In genomic region chr16:84791088-84791487, GRCh38 we compare ENCODE assay signal across 16 cellular contexts. TPM values are rescaled to one million over a fixed set of nuclear protein-coding genes. Genes with fewer than 3 reads are reported as not detected.
"Had no signal": no experiment of that assay in that cellular context is flagged by ENCODE, and none has a peak within 500 bp of the region (broad histone marks: within the 10 kb centered on the region; RNA-seq: fewer than 3 reads in every experiment).

No MANE protein-coding gene starts in this region.

- H3K36me3 Mint-ChIP-seq: activated naive CD4-positive, alpha-beta T cell treated with anti-CD3 and anti-CD28 coated beads, Interleukin-2, amount 10 ng/mL, durations not matched to agents 7 days and 5 days had no signal

- DNase-seq: activated B cell treated with CpG ODN at 0.5 μM for 24 hours; activated CD4-positive, alpha-beta T cell treated with anti-CD3 and anti-CD28 coated beads, Interleukin-2, amount 10 ng/mL, durations not matched to agents 7 days and 5 days; activated CD8-positive, alpha-beta memory T cell treated with anti-CD3 and anti-CD28 coated beads for 24 hours; activated naive CD4-positive, alpha-beta T cell treated with anti-CD3 and anti-CD28 coated beads, Interleukin-2, amount 10 ng/mL, durations not matched to agents 7 days and 5 days; central memory CD4-positive, alpha-beta T cell; effector CD4-positive, alpha-beta T cell; hypothalamus; left cardiac atrium; mammary epithelial cell; pancreas; substantia nigra; T-helper 2 cell had no signal

- H3K4me3 Mint-ChIP-seq: activated B cell treated with CpG ODN at 0.5 μM for 24 hours; activated CD4-positive, alpha-beta T cell treated with anti-CD3 and anti-CD28 coated beads, Interleukin-2, amount 10 ng/mL, durations not matched to agents 7 days and 5 days; activated naive CD4-positive, alpha-beta T cell treated with anti-CD3 and anti-CD28 coated beads, Interleukin-2, amount 10 ng/mL, durations not matched to agents 7 days and 5 days; stimulated activated memory B cell treated with anti-CD40 and anti-IgM and Interleukin-4, amounts not matched to agents 10 μg/mL and 1 μg/mL and 100 μg/mL, for 72 hours; type B pancreatic cell had no signal

- H3K9me3 ChIP-seq: pancreas had no signal

- H3K4me1 Mint-ChIP-seq: activated B cell treated with CpG ODN at 0.5 μM for 24 hours; activated CD4-positive, alpha-beta T cell treated with anti-CD3 and anti-CD28 coated beads, Interleukin-2, amount 10 ng/mL, durations not matched to agents 7 days and 5 days; activated naive CD4-positive, alpha-beta T cell treated with anti-CD3 and anti-CD28 coated beads, Interleukin-2, amount 10 ng/mL, durations not matched to agents 7 days and 5 days; stimulated activated memory B cell treated with anti-CD40 and anti-IgM and Interleukin-4, amounts not matched to agents 10 μg/mL and 1 μg/mL and 100 μg/mL, for 72 hours had no signal

- H3K36me3 ChIP-seq: pancreas had no signal

- H3K4me3 ChIP-seq: coronary artery, pancreas had no signal

- H3K27me3 ChIP-seq: pancreas had no signal

- FAIRE-seq: pancreas, TTC549 had no signal

- ATAC-seq: left cardiac atrium; pancreas; stimulated activated memory B cell treated with anti-CD40 and anti-IgM and Interleukin-4, amounts not matched to agents 10 μg/mL and 1 μg/mL and 100 μg/mL, for 72 hours had no signal

- H3K9me3 Mint-ChIP-seq: activated B cell treated with CpG ODN at 0.5 μM for 24 hours; activated CD4-positive, alpha-beta T cell treated with anti-CD3 and anti-CD28 coated beads, Interleukin-2, amount 10 ng/mL, durations not matched to agents 7 days and 5 days; activated naive CD4-positive, alpha-beta T cell treated with anti-CD3 and anti-CD28 coated beads, Interleukin-2, amount 10 ng/mL, durations not matched to agents 7 days and 5 days; stimulated activated memory B cell treated with anti-CD40 and anti-IgM and Interleukin-4, amounts not matched to agents 10 μg/mL and 1 μg/mL and 100 μg/mL, for 72 hours; type B pancreatic cell had no signal

- H3K27me3 Mint-ChIP-seq: activated B cell treated with CpG ODN at 0.5 μM for 24 hours; activated CD4-positive, alpha-beta T cell treated with anti-CD3 and anti-CD28 coated beads, Interleukin-2, amount 10 ng/mL, durations not matched to agents 7 days and 5 days; activated naive CD4-positive, alpha-beta T cell treated with anti-CD3 and anti-CD28 coated beads, Interleukin-2, amount 10 ng/mL, durations not matched to agents 7 days and 5 days; stimulated activated memory B cell treated with anti-CD40 and anti-IgM and Interleukin-4, amounts not matched to agents 10 μg/mL and 1 μg/mL and 100 μg/mL, for 72 hours; type B pancreatic cell had no signal

- H3K27ac ChIP-seq: coronary artery, pancreas had no signal

- H3K27ac Mint-ChIP-seq: activated B cell treated with CpG ODN at 0.5 μM for 24 hours; activated CD4-positive, alpha-beta T cell treated with anti-CD3 and anti-CD28 coated beads, Interleukin-2, amount 10 ng/mL, durations not matched to agents 7 days and 5 days; activated naive CD4-positive, alpha-beta T cell treated with anti-CD3 and anti-CD28 coated beads, Interleukin-2, amount 10 ng/mL, durations not matched to agents 7 days and 5 days; stimulated activated memory B cell treated with anti-CD40 and anti-IgM and Interleukin-4, amounts not matched to agents 10 μg/mL and 1 μg/mL and 100 μg/mL, for 72 hours had no signal

RNA-seq across cellular contexts. Expression of gene CRISPLD2, which starts 28.7 kb away (rescaled TPM):
- total RNA-seq: activated B cell treated with CpG ODN at 0.5 μM for 24 hours had no signal
